8 cellular contexts compared by ENCODE assay signal in the genomic region with DNA sequence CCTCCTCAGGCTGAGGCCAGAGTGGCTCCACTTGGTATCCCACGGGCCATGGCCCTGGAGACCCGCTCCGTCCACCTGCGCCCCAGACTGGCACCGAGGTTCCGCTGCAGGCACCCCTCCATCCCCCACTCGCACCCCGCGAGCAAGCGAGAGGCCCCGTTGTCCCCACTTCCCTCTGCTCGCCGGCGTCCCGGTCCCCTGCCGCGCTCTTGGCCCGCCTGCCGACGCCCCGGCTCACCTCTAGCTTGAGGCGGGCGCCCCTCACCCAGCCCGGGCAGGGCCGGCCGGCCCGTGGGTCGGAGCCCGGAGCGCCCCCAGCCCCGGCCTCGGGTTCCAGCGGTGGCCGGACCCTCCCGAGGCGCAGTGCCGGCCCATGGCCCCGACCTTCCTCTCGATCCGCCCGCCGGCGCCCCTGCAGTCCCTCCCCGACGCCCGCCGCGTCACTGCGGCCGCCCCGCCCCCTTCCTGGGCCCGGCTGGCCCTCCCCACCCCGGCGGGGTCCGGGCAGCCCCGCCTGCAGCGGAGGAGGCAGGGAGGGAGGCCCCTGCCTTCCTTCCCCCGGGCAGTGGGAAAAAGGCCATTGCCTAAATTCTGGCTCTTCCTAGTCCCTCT. TPM values are rescaled to one million over a fixed set of nuclear protein-coding genes. Genes with fewer than 3 reads are reported as not detected.
DNase-seq lines count a peak whose midpoint lies in the region; ATAC-seq and FAIRE-seq lines count a peak whose summit lies in the region.

A gene (minus strand): TSS at position 414 of the 612 bp plus-strand sequence. CDS start 1,183 bp downstream, outside the sequence.

- H3K23ac ChIP-seq in trophoblast cell (ENCODE audit: low read length): no peak within 1 kb of the TSS

- H3K9me3 Mint-ChIP-seq in activated naive CD8-positive, alpha-beta T cell (ENCODE audit: low read depth): no peaks in the 10 kb centered on the region

- H3K9ac ChIP-seq in SK-N-MC (ENCODE audit: insufficient read length) (peak within 1 kb of the TSS; percentile 51), trophoblast cell (ENCODE audit: low read length) (peak within 1 kb of the TSS; percentile 78)

- WGBS in trophoblast cell (ENCODE audit: extremely low coverage, insufficient coverage, insufficient read length): no CpG with 5 or more reads among the region's 58 CpGs

- no peak for FAIRE-seq in urothelium cell line (lab: Jason Lieb, UNC)

- H3K79me2 ChIP-seq in trophoblast cell (ENCODE audit: control insufficient read depth, insufficient read depth, low read length, poor library complexity): peaks cover 17% of the 10 kb centered on the region

- H2BK120ac ChIP-seq in trophoblast cell (ENCODE audit: insufficient read depth, low read length, poor library complexity): peak within 1 kb of the TSS; percentile 90

- peak within 1 kb of the TSS; percentile 85 for H4K8ac ChIP-seq in trophoblast cell (ENCODE audit: low read depth, low read length)

- peak within 1 kb of the TSS; percentile 89 for H3K4me3 Mint-ChIP-seq in activated naive CD8-positive, alpha-beta T cell

- H3K4ac ChIP-seq in trophoblast cell (ENCODE audit: low read depth, low read length): peak within 1 kb of the TSS; percentile 12

- peak within 1 kb of the TSS; percentile 64 for H3K27ac ChIP-seq in SK-N-MC
- peak within 1 kb of the TSS; percentile 93 for H3K27ac ChIP-seq in trophoblast cell (ENCODE audit: low read depth, low read length)

- H3K79me1 ChIP-seq in trophoblast cell (ENCODE audit: low read length): peaks cover 24% of the 10 kb centered on the region

- H3K27me3 Mint-ChIP-seq in activated naive CD8-positive, alpha-beta T cell: no peaks in the 10 kb centered on the region

- peaks cover 23 to 36% of the 10 kb centered on the region in 2 experiments for H3K4me1 ChIP-seq in trophoblast cell (ENCODE audit: control insufficient read depth in 1 of 2, insufficient read depth in 2 of 2, low read length in 2 of 2)

- H3K27me3 ChIP-seq in trophoblast cell (ENCODE audit: insufficient read depth, low read length): no peaks in the 10 kb centered on the region

- H2AK5ac ChIP-seq in trophoblast cell (ENCODE audit: low read length): peak within 1 kb of the TSS; percentile 90

- peak; percentile 18 for ATAC-seq in HG03045 (IDR thresholded peaks at IDR 0.05; ENCODE audit: unreplicated experiment)
- peak; percentile 63 for ATAC-seq in Right ventricle myocardium superior (ENCODE audit: poor library complexity)
- no peak for ATAC-seq in GM18502 (IDR thresholded peaks at IDR 0.05; ENCODE audit: poor library complexity, unreplicated experiment)

- H3K14ac ChIP-seq in trophoblast cell (ENCODE audit: low read length): peak within 1 kb of the TSS; percentile 82

- peak within 1 kb of the TSS; percentile 92 for H4K12ac ChIP-seq in trophoblast cell (ENCODE audit: low read depth, low read length)

- DNase-seq in COR-L47 (lab: John Stamatoyannopoulos, UW): peak; percentile 13
- DNase-seq in SK-N-MC (ENCODE audit: low read depth, low spot score): no peak
- DNase-seq in Right ventricle myocardium superior: peak; percentile 88
- DNase-seq in trophoblast cell: peak; percentile 76 to 82
- DNase-seq in urothelium cell line (ENCODE audit: low spot score): peak; percentile 82

- H3K4me1 Mint-ChIP-seq in activated naive CD8-positive, alpha-beta T cell (ENCODE audit: low read depth): peaks cover 41% of the 10 kb centered on the region

- H2BK12ac ChIP-seq in trophoblast cell (ENCODE audit: low read length): peak within 1 kb of the TSS; percentile 91

- H3K9me3 ChIP-seq in SK-N-MC (ENCODE audit: low read depth, low read length) (no peaks in the 10 kb centered on the region), trophoblast cell (ENCODE audit: insufficient read depth, low read depth, low read length) (no peaks in the 10 kb centered on the region)

- H3K36me3 Mint-ChIP-seq in activated naive CD8-positive, alpha-beta T cell: peaks cover 9% of the 10 kb centered on the region

- H3K4me2 ChIP-seq in trophoblast cell (ENCODE audit: low read length): peak within 1 kb of the TSS; percentile 95

- intact Hi-C loops in Right ventricle myocardium superior (cut with DNase I): loop anchor here (5.0 kb wide), 2 partner anchors 38 to 113 kb away; a partner anchor contains a TSS

- peak within 1 kb of the TSS; percentile 65 for H2AFZ ChIP-seq in trophoblast cell (ENCODE audit: insufficient read depth, low read length, poor library complexity)

- peak within 1 kb of the TSS; percentile 84 for H3K27ac Mint-ChIP-seq in activated naive CD8-positive, alpha-beta T cell

- peak within 1 kb of the TSS; percentile 95 for H4K91ac ChIP-seq in trophoblast cell (ENCODE audit: low read depth, low read length)

- H3K4me3 ChIP-seq in SK-N-MC (peak within 1 kb of the TSS; percentile 76), trophoblast cell (ENCODE audit: low read depth, low read length) (peak within 1 kb of the TSS; percentile 84)

- peak within 1 kb of the TSS; percentile 92 for H2BK5ac ChIP-seq in trophoblast cell (ENCODE audit: low read depth, low read length, poor library complexity)

- H3K36me3 ChIP-seq in SK-N-MC (ENCODE audit: insufficient read depth, low read length): no peaks in the 10 kb centered on the region
- H3K36me3 ChIP-seq in trophoblast cell (ENCODE audit: control insufficient read depth in 1 of 2, insufficient read depth in 2 of 2, low read length in 2 of 2): peaks cover 31 to 32% of the 10 kb centered on the region in 2 experiments

- peak within 1 kb of the TSS; percentile 85 for H3K18ac ChIP-seq in trophoblast cell (ENCODE audit: low read length)

RNA-seq across cellular contexts. Expression of the gene that starts here (rescaled TPM):
- total RNA-seq in Right ventricle myocardium superior: 39.0 TPM
- polyA plus RNA-seq in trophoblast cell (2013): 67.5 and 70.6 TPM in 2 replicates
